11 cellular contexts compared by ENCODE assay signal in the genomic region with DNA sequence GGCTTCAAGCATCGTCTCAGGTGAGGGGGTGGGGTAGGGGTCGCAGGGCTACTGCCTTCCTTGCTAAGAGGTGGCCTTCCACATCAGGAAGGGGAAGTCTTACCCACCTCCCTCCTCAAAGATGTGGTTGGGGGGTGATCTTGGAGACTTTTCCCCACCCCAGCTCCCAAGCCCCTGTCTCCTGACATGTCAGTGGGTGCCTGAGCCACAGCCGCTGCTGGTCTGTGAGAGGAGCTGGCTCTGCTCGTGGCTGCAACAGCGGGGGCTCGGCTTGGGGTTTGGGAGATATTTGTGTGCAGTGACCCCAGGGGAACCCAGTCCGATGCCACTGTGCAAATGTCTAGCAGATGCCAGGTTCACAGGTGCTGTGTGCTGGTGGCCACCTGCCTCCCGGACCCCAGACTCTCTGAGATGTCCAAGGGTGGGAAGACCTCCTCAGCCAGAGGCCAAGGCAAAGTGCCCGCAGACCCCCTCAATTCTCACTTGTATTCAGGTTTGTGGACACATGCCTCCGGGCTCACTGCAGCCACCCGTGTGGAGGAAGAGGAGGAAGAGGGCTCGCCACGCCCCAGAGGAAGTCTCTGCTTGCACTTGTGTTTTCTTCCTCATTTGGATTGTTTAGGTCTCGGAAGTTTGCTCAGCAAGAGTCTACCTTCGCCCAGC. TPM values are rescaled to one million over a fixed set of nuclear protein-coding genes. Genes with fewer than 3 reads are reported as not detected.
DNase-seq lines count a peak whose midpoint lies in the region; ATAC-seq and TF ChIP-seq lines count a peak whose summit lies in the region.
"Had no signal": no experiment of that assay in that cellular context is flagged by ENCODE, and none has a peak within 500 bp of the region (broad histone marks: within the 10 kb centered on the region; RNA-seq: fewer than 3 reads in every experiment).

No MANE protein-coding gene starts in this region.

- H3K27me3 Mint-ChIP-seq in activated naive CD4-positive, alpha-beta T cell treated with anti-CD3 and anti-CD28 coated beads, Interleukin-2, amount 10 ng/mL, durations not matched to agents 7 days and 5 days = peaks cover 24% of the 10 kb centered on the region
- no peaks in the 10 kb centered on the region for H3K27me3 Mint-ChIP-seq in activated B cell treated with CpG ODN at 0.5 μM for 24 hours

- WGBS in transverse colon (ENCODE audit: low coverage in 1 of 2), 2 donors = 35% methylated on average over 15 of the region's 15 CpGs; no CpG with 5 or more reads in 1 of the 2 donors

- peaks cover 16% of the 10 kb centered on the region for H3K27me3 ChIP-seq in transverse colon

- intact Hi-C loops in activated B cell treated with CpG ODN at 0.5 μM for 24 hours (cut with micrococcal nuclease) = loop anchor here (1.0 to 10.0 kb wide), 3 partner anchors 16 to 548 kb away; a partner anchor contains a TSS
- intact Hi-C loops in transverse colon (cut with DNase I; ENCODE audit: low total_unique reads) = no loop called here

- CTCF ChIA-PET in activated naive CD4-positive, alpha-beta T cell treated with anti-CD3 and anti-CD28 coated beads, Interleukin-2, amount 10 ng/mL, durations not matched to agents 7 days and 5 days (lab: Charles Lee) = interaction anchor here (0.7 to 2.0 kb wide), 2 partner anchors 85 to 297 kb away, joined by 3 to 15 read pairs; no protein-coding TSS in a partner anchor
- CTCF ChIA-PET in activated B cell treated with CpG ODN at 0.5 μM for 24 hours (lab: Charles Lee) = interaction anchor here (0.9 kb wide), 1 partner anchor 142 kb away, joined by 3 read pairs; no protein-coding TSS in a partner anchor

- no peak for TF ChIP-seq POLR2A in transverse colon (IDR thresholded peaks at IDR 0.05)

- peaks cover 13% of the 10 kb centered on the region for H3K36me3 Mint-ChIP-seq in activated naive CD4-positive, alpha-beta T cell treated with anti-CD3 and anti-CD28 coated beads, Interleukin-2, amount 10 ng/mL, durations not matched to agents 7 days and 5 days
- H3K36me3 Mint-ChIP-seq in activated B cell treated with CpG ODN at 0.5 μM for 24 hours (ENCODE audit: low read depth) = peaks cover 3% of the 10 kb centered on the region

- POLR2A ChIA-PET in activated B cell treated with CpG ODN at 0.5 μM for 24 hours (lab: Charles Lee) = interaction anchor here (0.7 to 1.1 kb wide), 2 partner anchors 36 to 46 kb away, joined by 3 read pairs; a partner anchor contains a TSS

- in situ Hi-C loops in transverse colon (cut with MboI; ENCODE audit: low pct_ligation_motif_present in 1 of 4, low pct_unique_long_range_greater_than_20kb in 1 of 4, low sequenced_read_pairs in 3 of 4) = loop anchor here in 1 of 4 donors (25.0 kb wide), 1 partner anchor 441 kb away; a partner anchor contains a TSS

- H3K4me3 ChIP-seq in transverse colon = no peak overlapping the region
- H3K4me3 ChIP-seq in foreskin fibroblast (ENCODE audit: low read depth in 1 of 2, low read length in 2 of 2) = no peak overlapping the region

- TF ChIP-seq EP300 in transverse colon (IDR thresholded peaks at IDR 0.05; ENCODE audit: low read depth) = no peak

- no peaks in the 10 kb centered on the region for H3K9me3 Mint-ChIP-seq in activated naive CD4-positive, alpha-beta T cell treated with anti-CD3 and anti-CD28 coated beads, Interleukin-2, amount 10 ng/mL, durations not matched to agents 7 days and 5 days
- no peaks in the 10 kb centered on the region for H3K9me3 Mint-ChIP-seq in activated B cell treated with CpG ODN at 0.5 μM for 24 hours

- peak overlapping the region; percentile 80 for H3K27ac Mint-ChIP-seq in activated naive CD4-positive, alpha-beta T cell treated with anti-CD3 and anti-CD28 coated beads, Interleukin-2, amount 10 ng/mL, durations not matched to agents 7 days and 5 days
- H3K27ac Mint-ChIP-seq in activated B cell treated with CpG ODN at 0.5 μM for 24 hours = peak overlapping the region; percentile 72

- H3K4me3 Mint-ChIP-seq in activated naive CD4-positive, alpha-beta T cell treated with anti-CD3 and anti-CD28 coated beads, Interleukin-2, amount 10 ng/mL, durations not matched to agents 7 days and 5 days = peak overlapping the region; percentile 97
- H3K4me3 Mint-ChIP-seq in activated B cell treated with CpG ODN at 0.5 μM for 24 hours = peak overlapping the region; percentile 75

- no peaks in the 10 kb centered on the region for H3K9me3 ChIP-seq in transverse colon

- no peaks in the 10 kb centered on the region for H3K36me3 ChIP-seq in transverse colon

- H3K4me1 Mint-ChIP-seq in activated naive CD4-positive, alpha-beta T cell treated with anti-CD3 and anti-CD28 coated beads, Interleukin-2, amount 10 ng/mL, durations not matched to agents 7 days and 5 days = peaks cover 41% of the 10 kb centered on the region
- peaks cover 41% of the 10 kb centered on the region for H3K4me1 Mint-ChIP-seq in activated B cell treated with CpG ODN at 0.5 μM for 24 hours

- TF ChIP-seq CTCF in activated B cell treated with CpG ODN at 0.5 μM for 24 hours (IDR thresholded peaks at IDR 0.05) (no peak), transverse colon (IDR thresholded peaks at IDR 0.05) (no peak), foreskin fibroblast (IDR thresholded peaks at IDR 0.05; ENCODE audit: low read depth, low read length) (no peak)

- H3K27ac ChIP-seq in transverse colon = peak overlapping the region in 3 of 4 donors; percentile 5 to 84 (median 70)

- DNase-seq in activated naive CD4-positive, alpha-beta T cell treated with anti-CD3 and anti-CD28 coated beads, Interleukin-2, amount 10 ng/mL, durations not matched to agents 7 days and 5 days = peak; percentile 63
- no peak for DNase-seq in activated naive CD4-positive, alpha-beta T cell (lab: John Stamatoyannopoulos, UW)
- DNase-seq in activated B cell treated with CpG ODN at 0.5 μM for 24 hours = peak; percentile 26
- DNase-seq in left lobe of liver (ENCODE audit: low spot score) = no peak
- no peak for DNase-seq in transverse colon
- no peak for DNase-seq in NCI-H526 (lab: John Stamatoyannopoulos, UW)
- DNase-seq in NCI-H748 (lab: John Stamatoyannopoulos, UW; ENCODE audit: unreplicated experiment) = no peak
- DNase-seq in foreskin fibroblast = no peak
- DNase-seq: NCI-H187 had no signal

- no peak for ATAC-seq in activated B cell treated with CpG ODN at 0.5 μM for 24 hours (ENCODE audit: low read depth)
- ATAC-seq in left lobe of liver = peak; percentile 21

- H3K4me1 ChIP-seq in transverse colon = peaks cover 3 to 41% (median 35%) of the 10 kb centered on the region in 4 donors

RNA-seq across cellular contexts. Expression of a gene that starts 1.9 kb away (rescaled TPM):
- total RNA-seq in activated B cell treated with CpG ODN at 0.5 μM for 24 hours = 6.5 and 8.6 TPM in 2 replicates
- total RNA-seq in left lobe of liver = 2.1 TPM
- total RNA-seq in transverse colon = 10 to 100 TPM in 3 of 4 donors, 1 to 10 TPM in 1; 5.6 to 46.8 (median 24.6) TPM
- total RNA-seq: astrocyte had no signal

RNA-seq across cellular contexts. Expression of a gene that starts 2.4 kb away (rescaled TPM):
- total RNA-seq in activated B cell treated with CpG ODN at 0.5 μM for 24 hours (not detected in 2 replicates), left lobe of liver (not detected), transverse colon (1 to 10 TPM; 1.4 to 7.5 (median 4.3) TPM)
- total RNA-seq: astrocyte; T-helper 1 cell treated with Interleukin-12 subunit alpha and Interleukin-12 subunit beta and Interleukin-4 antibody, amounts not matched to agents 30 ng/mL and 1 ng/mL, for 36 hours had no signal

RNA-seq across cellular contexts. Expression of a gene that starts 46.2 kb away (rescaled TPM):
- total RNA-seq in activated B cell treated with CpG ODN at 0.5 μM for 24 hours = 59.4 and 59.7 TPM in 2 replicates
- 24.8 TPM for total RNA-seq in left lobe of liver
- total RNA-seq in transverse colon = 10 to 100 TPM; 13.3 to 38.9 (median 36.0) TPM

Comparison
In these comparisons a context has a peak if more than half of its experiments do, and no peak if none do; other contexts are left out.
1. DNase-seq: peak in activated naive CD4-positive, alpha-beta T cell treated with anti-CD3 and anti-CD28 coated beads, Interleukin-2, amount 10 ng/mL, durations not matched to agents 7 days and 5 days (single experiment) and activated B cell treated with CpG ODN at 0.5 μM for 24 hours (single experiment); none in activated naive CD4-positive, alpha-beta T cell (0 of 4), left lobe of liver (single experiment), transverse colon (single experiment), NCI-H526 (0 of 2), NCI-H748 (single experiment) and foreskin fibroblast (0 of 2).